ENCODE assay signal across 1 cellular context in genomic region chr22:19037282-19038163, GRCh38.
A peak's percentile ranks its signal among the peaks of the same experiment; 100 is the strongest.
TF ChIP-seq lines count a peak whose summit lies in the region.

No MANE protein-coding gene starts in this region.

TF ChIP-seq in K562, 482 proteins besides CTCF, POLR2A, EP300 and RAD21 (continued from another document and continues in another):
- TF ChIP-seq ATF6 (CRISPR knock-in tag; IDR thresholded peaks at IDR 0.05), result no peak
- no peak for TF ChIP-seq GTF2F1 (IDR thresholded peaks at IDR 0.05; ENCODE audit: low read depth, low read length)
- no peak for TF ChIP-seq ZNF3 (CRISPR knock-in tag; IDR thresholded peaks at IDR 0.05)
- no peak for TF ChIP-seq POLR2AphosphoS5 (IDR thresholded peaks at IDR 0.05; ENCODE audit: control insufficient read depth, insufficient read depth, low read depth, low read length)
- no peak for TF ChIP-seq PHB (CRISPR knock-in tag; IDR thresholded peaks at IDR 0.05)
- no peak for TF ChIP-seq TCF3 (CRISPR knock-in tag; IDR thresholded peaks at IDR 0.05)
- no peak for TF ChIP-seq PHB2 (IDR thresholded peaks at IDR 0.05; ENCODE audit: low read depth)
- TF ChIP-seq YY1 (IDR thresholded peaks at IDR 0.05; ENCODE audit: borderline replicate concordance in 1 of 3, control insufficient read depth in 1 of 3, extremely low read depth in 1 of 3, insufficient read depth in 3 of 3, insufficient read length in 1 of 3, insufficient replicate concordance in 2 of 3, low read depth in 1 of 3, low read length in 2 of 3), result peak in 1 of 3 experiments; percentile 11
- TF ChIP-seq PPARD (CRISPR knock-in tag; IDR thresholded peaks at IDR 0.05), result no peak
- no peak for TF ChIP-seq FOXP1 (CRISPR knock-in tag; IDR thresholded peaks at IDR 0.05)
- TF ChIP-seq TCF7L2 (IDR thresholded peaks at IDR 0.05; ENCODE audit: low read depth, low read length), result no peak
- TF ChIP-seq ZHX1 (conservative IDR thresholded peaks at IDR 0.05; ENCODE audit: low read length), result no peak
- TF ChIP-seq POLR2B (IDR thresholded peaks at IDR 0.05; ENCODE audit: low read depth, partially characterized antibody), result peak; percentile 5
- TF ChIP-seq ESRRB (CRISPR knock-in tag; IDR thresholded peaks at IDR 0.05; ENCODE audit: borderline replicate concordance), result no peak
- TF ChIP-seq POLR2G (IDR thresholded peaks at IDR 0.05; ENCODE audit: low read depth, low read length), result peak; percentile 64
- no peak; a peak in 1 of 3 replicates for TF ChIP-seq CBX3 (IDR thresholded peaks at IDR 0.05; ENCODE audit: borderline replicate concordance in 1 of 2, low read length in 2 of 2)
- TF ChIP-seq, protein P1, sequence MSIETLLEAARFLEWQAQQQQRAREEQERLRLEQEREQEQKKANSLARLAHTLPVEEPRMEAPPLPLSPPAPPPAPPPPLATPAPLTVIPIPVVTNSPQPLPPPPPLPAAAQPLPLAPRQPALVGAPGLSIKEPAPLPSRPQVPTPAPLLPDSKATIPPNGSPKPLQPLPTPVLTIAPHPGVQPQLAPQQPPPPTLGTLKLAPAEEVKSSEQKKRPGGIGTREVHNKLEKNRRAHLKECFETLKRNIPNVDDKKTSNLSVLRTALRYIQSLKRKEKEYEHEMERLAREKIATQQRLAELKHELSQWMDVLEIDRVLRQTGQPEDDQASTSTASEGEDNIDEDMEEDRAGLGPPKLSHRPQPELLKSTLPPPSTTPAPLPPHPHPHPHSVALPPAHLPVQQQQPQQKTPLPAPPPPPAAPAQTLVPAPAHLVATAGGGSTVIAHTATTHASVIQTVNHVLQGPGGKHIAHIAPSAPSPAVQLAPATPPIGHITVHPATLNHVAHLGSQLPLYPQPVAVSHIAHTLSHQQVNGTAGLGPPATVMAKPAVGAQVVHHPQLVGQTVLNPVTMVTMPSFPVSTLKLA (conservative IDR thresholded peaks at IDR 0.05), result no peak
- TF ChIP-seq FOXM1 (IDR thresholded peaks at IDR 0.05; ENCODE audit: low read depth), result no peak
- 0 out of 2 replicates have a peak, but pooled peaks have one; percentile 6 for TF ChIP-seq FOXM1 (CRISPR knock-in tag; IDR thresholded peaks at IDR 0.05; ENCODE audit: low read depth)
- no peak for TF ChIP-seq SIN3A (IDR thresholded peaks at IDR 0.05; ENCODE audit: borderline replicate concordance in 2 of 2, control insufficient read depth in 1 of 2, low read depth in 2 of 2, low read length in 2 of 2)
- 0 out of 2 replicates have a peak, but pooled peaks have one; percentile 34 for TF ChIP-seq PURB (CRISPR knock-in tag; IDR thresholded peaks at IDR 0.05; ENCODE audit: low read depth)
- TF ChIP-seq, protein P2, sequence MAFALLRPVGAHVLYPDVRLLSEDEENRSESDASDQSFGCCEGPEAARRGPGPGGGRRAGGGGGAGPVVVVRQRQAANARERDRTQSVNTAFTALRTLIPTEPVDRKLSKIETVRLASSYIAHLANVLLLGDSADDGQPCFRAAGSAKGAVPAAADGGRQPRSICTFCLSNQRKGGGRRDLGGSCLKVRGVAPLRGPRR (CRISPR knock-in tag; IDR thresholded peaks at IDR 0.05), result no peak
- no peak for TF ChIP-seq ZC3H4 (CRISPR knock-in tag; IDR thresholded peaks at IDR 0.05; ENCODE audit: borderline replicate concordance)
- TF ChIP-seq SFPQ (IDR thresholded peaks at IDR 0.05; ENCODE audit: low read depth, low read length), result no peak
- TF ChIP-seq ZNF134 (CRISPR knock-in tag; conservative IDR thresholded peaks at IDR 0.05), result no peak
- TF ChIP-seq ASH1L (IDR thresholded peaks at IDR 0.05; ENCODE audit: borderline replicate concordance, low read depth, partially characterized antibody), result no peak
- TF ChIP-seq HNRNPUL1 (IDR thresholded peaks at IDR 0.05; ENCODE audit: low read length), result no peak
- TF ChIP-seq FOXK1 (CRISPR knock-in tag; IDR thresholded peaks at IDR 0.05; ENCODE audit: borderline replicate concordance), result no peak
- no peak for TF ChIP-seq FOXA1 (IDR thresholded peaks at IDR 0.05; ENCODE audit: borderline replicate concordance)
- TF ChIP-seq, protein P3, sequence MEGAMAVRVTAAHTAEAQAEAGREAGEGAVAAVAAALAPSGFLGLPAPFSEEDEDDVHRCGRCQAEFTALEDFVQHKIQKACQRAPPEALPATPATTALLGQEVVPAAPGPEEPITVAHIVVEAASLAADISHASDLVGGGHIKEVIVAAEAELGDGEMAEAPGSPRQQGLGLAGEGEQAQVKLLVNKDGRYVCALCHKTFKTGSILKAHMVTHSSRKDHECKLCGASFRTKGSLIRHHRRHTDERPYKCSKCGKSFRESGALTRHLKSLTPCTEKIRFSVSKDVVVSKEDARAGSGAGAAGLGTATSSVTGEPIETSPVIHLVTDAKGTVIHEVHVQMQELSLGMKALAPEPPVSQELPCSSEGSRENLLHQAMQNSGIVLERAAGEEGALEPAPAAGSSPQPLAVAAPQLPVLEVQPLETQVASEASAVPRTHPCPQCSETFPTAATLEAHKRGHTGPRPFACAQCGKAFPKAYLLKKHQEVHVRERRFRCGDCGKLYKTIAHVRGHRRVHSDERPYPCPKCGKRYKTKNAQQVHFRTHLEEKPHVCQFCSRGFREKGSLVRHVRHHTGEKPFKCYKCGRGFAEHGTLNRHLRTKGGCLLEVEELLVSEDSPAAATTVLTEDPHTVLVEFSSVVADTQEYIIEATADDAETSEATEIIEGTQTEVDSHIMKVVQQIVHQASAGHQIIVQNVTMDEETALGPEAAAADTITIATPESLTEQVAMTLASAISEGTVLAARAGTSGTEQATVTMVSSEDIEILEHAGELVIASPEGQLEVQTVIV (CRISPR knock-in tag; IDR thresholded peaks at IDR 0.05; ENCODE audit: borderline replicate concordance), result no peak
- no peak for TF ChIP-seq ZZZ3 (IDR thresholded peaks at IDR 0.05)
- TF ChIP-seq HMG20A (CRISPR knock-in tag; conservative IDR thresholded peaks at IDR 0.05), result no peak
- TF ChIP-seq MXI1 (IDR thresholded peaks at IDR 0.05; ENCODE audit: low read depth, low read length), result no peak
- TF ChIP-seq CREB3L1 (IDR thresholded peaks at IDR 0.05; ENCODE audit: borderline replicate concordance, low read depth), result no peak
- TF ChIP-seq SIN3B (IDR thresholded peaks at IDR 0.05; ENCODE audit: low read depth), result no peak
- no peak for TF ChIP-seq TRIM25 (IDR thresholded peaks at IDR 0.05; ENCODE audit: borderline replicate concordance)
- no peak for TF ChIP-seq FOXJ3 (CRISPR knock-in tag; IDR thresholded peaks at IDR 0.05)
- no peak for TF ChIP-seq NFRKB (IDR thresholded peaks at IDR 0.05; ENCODE audit: low read depth)
- TF ChIP-seq ZBTB7A (IDR thresholded peaks at IDR 0.05; ENCODE audit: borderline replicate concordance, control insufficient read depth, low read depth, low read length), result no peak
- no peak for TF ChIP-seq ZBTB17 (CRISPR knock-in tag; IDR thresholded peaks at IDR 0.05)
- no peak for TF ChIP-seq PRMT5 (CRISPR knock-in tag; IDR thresholded peaks at IDR 0.05)
- no peak for TF ChIP-seq MTA3 (IDR thresholded peaks at IDR 0.05; ENCODE audit: borderline replicate concordance)
